11 cellular contexts compared by ENCODE assay signal in the genomic region with DNA sequence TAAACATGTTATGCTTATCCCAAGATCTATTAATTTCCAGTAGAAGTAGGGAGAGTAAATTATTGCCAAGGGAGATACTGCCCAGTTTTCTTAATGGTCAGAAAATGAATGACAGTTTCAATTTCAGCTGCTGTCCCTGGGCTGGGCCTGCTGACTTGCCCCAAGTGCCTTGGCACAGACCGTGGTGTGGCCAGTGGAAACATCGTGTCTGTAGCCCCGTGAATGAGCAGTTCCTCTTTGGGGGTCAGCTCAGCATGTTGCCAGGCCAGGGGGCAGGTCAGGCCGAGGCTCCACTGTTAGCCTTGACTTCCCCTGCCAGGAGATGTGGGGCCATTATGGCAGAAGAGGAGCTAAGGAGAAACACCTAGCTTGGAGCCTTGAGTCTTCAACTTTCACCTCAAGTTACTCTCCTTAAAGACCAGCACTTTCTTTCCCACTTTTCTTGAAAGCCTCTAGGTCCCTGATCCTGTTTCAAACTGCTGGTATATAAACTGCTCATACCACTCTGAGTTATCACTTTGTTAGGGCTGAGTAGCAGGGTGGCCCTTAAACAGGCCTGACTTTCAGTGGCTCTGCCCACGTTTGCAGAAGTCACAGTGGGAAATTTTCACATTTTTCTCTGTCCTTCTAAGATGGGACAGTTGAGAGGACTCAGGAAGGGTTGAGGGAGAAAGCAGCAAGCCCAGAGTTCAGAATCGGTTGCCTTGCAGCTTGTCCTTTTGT.
A peak's percentile ranks its signal among the peaks of the same experiment; 100 is the strongest.
DNase-seq lines count a peak whose midpoint lies in the region; ATAC-seq and TF ChIP-seq lines count a peak whose summit lies in the region.
"Had no signal": no experiment of that assay in that cellular context is flagged by ENCODE, and none has a peak within 500 bp of the region (broad histone marks: within the 10 kb centered on the region; RNA-seq: fewer than 3 reads in every experiment).

No MANE protein-coding gene starts in this region.

- intact Hi-C loops in activated CD4-positive, alpha-beta memory T cell treated with anti-CD3 and anti-CD28 coated beads for 36 hours (cut with micrococcal nuclease): loop anchor here (1.0 to 2.0 kb wide), 6 partner anchors 8 to 72 kb away; no protein-coding TSS in a partner anchor
- intact Hi-C loops in stomach (cut with DNase I; ENCODE audit: low total_unique reads): no loop called here

- H3K4me3 Mint-ChIP-seq in activated CD4-positive, alpha-beta memory T cell treated with anti-CD3 and anti-CD28 coated beads for 36 hours: no peak overlapping the region

- TF ChIP-seq EP300 in stomach (IDR thresholded peaks at IDR 0.05): no peak

- POLR2A ChIA-PET in activated CD4-positive, alpha-beta memory T cell treated with anti-CD3 and anti-CD28 coated beads for 36 hours (lab: Charles Lee): interaction anchor here (0.6 to 3.6 kb wide), 11 partner anchors 10 to 73 kb away, joined by 3 to 25 read pairs (median 4); partner anchors contain the start of gene SUSD6

- peak; percentile 3 to 7 for ATAC-seq in activated CD4-positive, CD25-positive, alpha-beta regulatory T cell treated with anti-CD3 and anti-CD28 coated beads, Interleukin-2, amount 50 U/mL, for 24 hours
- no peak for ATAC-seq in HG03439 (IDR thresholded peaks at IDR 0.05; ENCODE audit: unreplicated experiment)
- ATAC-seq: A549 had no signal

- no peak for DNase-seq in activated CD4-positive, CD25-positive, alpha-beta regulatory T cell (lab: John Stamatoyannopoulos, UW)
- DNase-seq in activated CD4-positive, alpha-beta memory T cell treated with anti-CD3 and anti-CD28 coated beads for 36 hours: no peak
- DNase-seq in right atrium auricular region (ENCODE audit: low spot score): no peak
- no peak for DNase-seq in stomach
- no peak for DNase-seq in SW480 (ENCODE audit: low spot score)
- DNase-seq in GM19240 (ENCODE audit: insufficient read length, low spot score): no peak
- DNase-seq: activated gamma-delta T cell had no signal

- H3K27me3 Mint-ChIP-seq in activated CD4-positive, alpha-beta memory T cell treated with anti-CD3 and anti-CD28 coated beads for 36 hours: no peaks in the 10 kb centered on the region

- CTCF ChIA-PET in activated CD4-positive, alpha-beta memory T cell treated with anti-CD3 and anti-CD28 coated beads for 36 hours (lab: Charles Lee): interaction anchor here (1.0 to 3.4 kb wide), 10 partner anchors 8 to 80 kb away, joined by 3 to 21 read pairs (median 4); partner anchors contain the start of gene SUSD6

- peak overlapping the region; percentile 96 for H3K27ac Mint-ChIP-seq in activated CD4-positive, alpha-beta memory T cell treated with anti-CD3 and anti-CD28 coated beads for 36 hours

- peaks cover 88% of the 10 kb centered on the region for H3K4me1 Mint-ChIP-seq in activated CD4-positive, alpha-beta memory T cell treated with anti-CD3 and anti-CD28 coated beads for 36 hours (ENCODE audit: low read depth)

- H3K4me3 ChIP-seq in right atrium auricular region (no peak overlapping the region), stomach (no peak overlapping the region)
- H3K4me3 ChIP-seq: A549, SK-N-MC had no signal

- 55 to 60% (median 59%) methylated on average over 6 of the region's 6 CpGs for WGBS in stomach, 5 donors

- TF ChIP-seq CTCF in right atrium auricular region (IDR thresholded peaks at IDR 0.05): no peak
- no peak for TF ChIP-seq CTCF in stomach (IDR thresholded peaks at IDR 0.05)

- H3K27me3 ChIP-seq in right atrium auricular region (no peaks in the 10 kb centered on the region), stomach (no peaks in the 10 kb centered on the region)

- H3K36me3 Mint-ChIP-seq in activated CD4-positive, alpha-beta memory T cell treated with anti-CD3 and anti-CD28 coated beads for 36 hours: peaks cover 16% of the 10 kb centered on the region

- H3K36me3 ChIP-seq in right atrium auricular region (no peaks in the 10 kb centered on the region), stomach (peaks cover 0 to 6% (median 0%) of the 10 kb centered on the region in 4 donors)

- TF ChIP-seq POLR2A in stomach (IDR thresholded peaks at IDR 0.05): no peak

- peak overlapping the region; percentile 9 to 22 for H3K27ac ChIP-seq in right atrium auricular region
- peak overlapping the region; percentile 13 to 71 (median 66) for H3K27ac ChIP-seq in stomach
- H3K27ac ChIP-seq: A549, SK-N-MC had no signal

- H3K9me3 ChIP-seq in right atrium auricular region (no peaks in the 10 kb centered on the region), stomach (no peaks in the 10 kb centered on the region)
- H3K9me3 ChIP-seq: A549 had no signal

- H3K9me3 Mint-ChIP-seq in activated CD4-positive, alpha-beta memory T cell treated with anti-CD3 and anti-CD28 coated beads for 36 hours: no peaks in the 10 kb centered on the region

- H3K4me1 ChIP-seq in right atrium auricular region (peaks cover 0 to 81% of the 10 kb centered on the region in 2 donors), stomach (peaks cover 44 to 93% (median 65%) of the 10 kb centered on the region in 4 donors)
- H3K4me1 ChIP-seq: A549 had no signal
